Comparison of ENCODE assay signal across 8 cellular contexts in the genomic region with DNA sequence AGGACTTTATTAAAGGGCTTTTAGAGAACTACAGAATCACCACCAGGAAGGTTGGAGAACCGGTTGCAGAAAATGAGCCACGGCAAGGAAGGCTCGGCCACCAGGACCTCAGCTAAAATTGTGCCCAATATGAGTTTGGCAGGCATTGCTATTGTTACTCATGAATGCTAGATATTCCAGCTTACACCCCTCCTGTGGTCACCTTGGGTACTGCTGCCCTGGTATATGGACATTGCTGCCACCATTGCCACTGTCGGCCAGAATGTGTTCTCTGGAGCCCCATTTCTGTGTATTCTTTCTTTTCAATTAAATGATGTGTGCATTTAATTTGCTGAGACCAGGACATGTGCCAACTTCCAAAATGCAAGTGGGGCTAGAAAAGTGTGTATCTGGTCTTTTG.
A peak's percentile ranks its signal among the peaks of the same experiment; 100 is the strongest.
DNase-seq lines count a peak whose midpoint lies in the region; ATAC-seq and TF ChIP-seq lines count a peak whose summit lies in the region.

No MANE protein-coding gene starts in this region.

- ATAC-seq in GM18909 (IDR thresholded peaks at IDR 0.05; ENCODE audit: poor library complexity, unreplicated experiment) (peak; percentile 78), lung (ENCODE audit: insufficient read depth, low FRiP score) (no peak), GM21737 (IDR thresholded peaks at IDR 0.05; ENCODE audit: unreplicated experiment) (no peak)

- 74 to 92% methylated on average over 4 of the region's 4 CpGs for WGBS in lung, 2 donors

- H3K27ac ChIP-seq in breast epithelium (no peak overlapping the region), lung (ENCODE audit: low read depth in 1 of 2, low read length in 1 of 2) (no peak overlapping the region)

- H3K9me3 ChIP-seq in breast epithelium (no peaks in the 10 kb centered on the region), lung (ENCODE audit: control insufficient read depth in 2 of 2, insufficient read depth in 1 of 2, low read length in 1 of 2) (peaks cover 0 to 2% of the 10 kb centered on the region in 2 donors)

- TF ChIP-seq POLR2A in breast epithelium (IDR thresholded peaks at IDR 0.05): no peak

- no peaks in the 10 kb centered on the region for H3K4me1 ChIP-seq in breast epithelium
- H3K4me1 ChIP-seq in lung (ENCODE audit: control insufficient read depth in 2 of 2, insufficient read depth in 2 of 2, low read length in 2 of 2): no peaks in the 10 kb centered on the region

- DNase-seq in BJ (ENCODE audit: low read depth): no peak
- peak; percentile 61 for DNase-seq in HT-29 (ENCODE audit: low spot score)
- DNase-seq in breast epithelium (ENCODE audit: low spot score in 2 of 2): peak in 1 of 2 donors; percentile 20
- peak; percentile 54 for DNase-seq in lung (ENCODE audit: low spot score)
- no peak for DNase-seq in T-helper 1 cell
- DNase-seq in GF-D8 (lab: John Stamatoyannopoulos, UW): no peak

- CTCF ChIA-PET in BJ (lab: Yijun Ruan, JAX): interaction anchor here (0.6 to 1.2 kb wide), 2 partner anchors 110 to 600 kb away, joined by 4 to 5 read pairs; no protein-coding TSS in a partner anchor

- H3K36me3 ChIP-seq in BJ (ENCODE audit: control insufficient read depth, insufficient read depth, low read length) (no peaks in the 10 kb centered on the region), breast epithelium (no peaks in the 10 kb centered on the region), lung (ENCODE audit: control insufficient read depth in 2 of 2, insufficient read depth in 2 of 2, low read length in 2 of 2) (no peaks in the 10 kb centered on the region)

- TF ChIP-seq CTCF in BJ (IDR thresholded peaks at IDR 0.05; ENCODE audit: insufficient read depth, low read depth, low read length) (peak; percentile 59), breast epithelium (IDR thresholded peaks at IDR 0.05) (peak; percentile 28 to 47 (median 42)), lung (IDR thresholded peaks at IDR 0.05; ENCODE audit: control extremely low read depth, extremely low read depth) (no peak)

- no peak overlapping the region for H3K4me3 ChIP-seq in BJ (ENCODE audit: low read depth, low read length)
- no peak overlapping the region for H3K4me3 ChIP-seq in breast epithelium
- no peak overlapping the region for H3K4me3 ChIP-seq in lung

- no peaks in the 10 kb centered on the region for H3K27me3 ChIP-seq in BJ (ENCODE audit: control insufficient read depth, insufficient read depth, low read length)
- H3K27me3 ChIP-seq in breast epithelium: no peaks in the 10 kb centered on the region
- no peaks in the 10 kb centered on the region for H3K27me3 ChIP-seq in lung (ENCODE audit: control insufficient read depth, insufficient read depth)

- POLR2A ChIA-PET in BJ (lab: Charles Lee): no interaction called here

- intact Hi-C loops in breast epithelium (cut with DNase I; ENCODE audit: low total_unique reads): no loop called here

Comparison
In these comparisons a context has a peak if more than half of its experiments do, and no peak if none do; other contexts are left out.
1. DNase-seq: peak in HT-29 (single experiment) and lung (single experiment); none in BJ (single experiment), T-helper 1 cell (0 of 5) and GF-D8 (single experiment).